In the genomic region with DNA sequence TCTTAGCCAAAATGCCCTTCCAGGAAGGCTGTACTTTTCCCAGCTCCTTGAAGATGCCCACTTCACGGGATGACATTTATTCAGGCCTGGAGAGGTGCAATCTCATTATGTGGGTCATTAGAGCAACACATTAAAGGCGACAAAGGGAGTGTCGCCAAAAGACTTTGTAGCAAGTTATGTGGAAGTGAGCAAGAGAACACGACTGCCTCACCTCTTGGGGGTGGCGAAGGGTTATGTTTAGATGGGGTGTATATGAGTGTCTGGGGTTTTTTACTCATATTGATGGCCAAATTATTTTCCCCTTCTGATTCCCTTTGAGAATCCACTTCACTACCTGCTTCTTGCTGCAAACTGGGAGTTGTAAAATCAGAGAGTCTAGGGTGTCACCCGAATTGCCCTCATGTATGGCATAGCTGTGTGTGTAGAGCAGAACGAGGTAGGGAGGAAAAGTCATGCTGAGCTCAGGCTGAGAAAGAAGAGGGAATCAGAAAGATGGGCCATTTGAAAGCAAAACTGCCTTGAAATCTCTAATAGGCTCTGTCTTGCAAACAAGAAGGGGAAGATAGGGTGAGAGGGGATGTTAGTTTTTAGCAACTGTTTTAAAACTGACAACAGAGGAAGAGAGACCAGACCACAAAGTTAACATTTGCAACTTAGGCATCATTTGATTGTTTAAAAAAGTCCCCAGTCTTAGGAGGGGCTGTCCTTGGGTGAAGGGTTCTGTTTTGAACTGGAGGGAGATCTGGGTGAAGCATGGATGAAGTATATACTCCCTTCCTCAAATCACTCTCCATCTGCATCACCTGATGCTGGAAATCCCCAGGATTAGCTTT, we compare ENCODE assay signal across 9 cellular contexts.
DNase-seq lines count a peak whose midpoint lies in the region; ATAC-seq and TF ChIP-seq lines count a peak whose summit lies in the region.
"Had no signal": no experiment of that assay in that cellular context is flagged by ENCODE, and none has a peak within 500 bp of the region (broad histone marks: within the 10 kb centered on the region; RNA-seq: fewer than 3 reads in every experiment).

No MANE protein-coding gene starts in this region.

- H3K27ac Mint-ChIP-seq in natural killer cell, result peak overlapping the region; percentile 64 to 88

- TF ChIP-seq POLR2A in upper lobe of left lung (IDR thresholded peaks at IDR 0.05), result no peak

- H3K4me3 Mint-ChIP-seq in natural killer cell, result peak overlapping the region; percentile 60

- H3K9me3 Mint-ChIP-seq in natural killer cell, result no peaks in the 10 kb centered on the region

- H3K4me1 ChIP-seq in upper lobe of left lung, result no peaks in the 10 kb centered on the region
- H3K4me1 ChIP-seq: parathyroid adenoma had no signal

- intact Hi-C loops in natural killer cell (cut with micrococcal nuclease), result no loop called here

- no peak for TF ChIP-seq CTCF in natural killer cell (IDR thresholded peaks at IDR 0.05)
- no peak for TF ChIP-seq CTCF in upper lobe of left lung (IDR thresholded peaks at IDR 0.05)

- no peaks in the 10 kb centered on the region for H3K27me3 ChIP-seq in upper lobe of left lung

- WGBS in upper lobe of left lung, 2 donors, result 63 to 76% methylated on average over 7 of the region's 7 CpGs

- H3K27ac ChIP-seq in caudate nucleus (ENCODE audit: low read depth, low read length), result no peak overlapping the region
- H3K27ac ChIP-seq in upper lobe of left lung, result no peak overlapping the region
- H3K27ac ChIP-seq: parathyroid adenoma had no signal

- H3K4me1 Mint-ChIP-seq in natural killer cell, result peaks cover 49 to 60% of the 10 kb centered on the region in 2 donors

- H3K36me3 ChIP-seq in upper lobe of left lung, result no peaks in the 10 kb centered on the region

- H3K36me3 Mint-ChIP-seq in natural killer cell, result no peaks in the 10 kb centered on the region

- peak; percentile 74 for ATAC-seq in GM18873 (IDR thresholded peaks at IDR 0.05; ENCODE audit: low FRiP score, unreplicated experiment)
- ATAC-seq in GM21576 (IDR thresholded peaks at IDR 0.05; ENCODE audit: unreplicated experiment), result peak; percentile 70
- ATAC-seq in HG03354 (IDR thresholded peaks at IDR 0.05; ENCODE audit: poor library complexity, severe bottlenecking, unreplicated experiment), result peak; percentile 71
- peak; percentile 59 to 82 (median 76) for ATAC-seq in natural killer cell
- no peak for ATAC-seq in upper lobe of left lung (ENCODE audit: low FRiP score in 2 of 2)

- H3K9me3 ChIP-seq in upper lobe of left lung, result no peaks in the 10 kb centered on the region

- no peak overlapping the region for H3K4me3 ChIP-seq in upper lobe of left lung

- no peak for TF ChIP-seq EP300 in upper lobe of left lung (IDR thresholded peaks at IDR 0.05)

- DNase-seq in natural killer cell (no peak), caudate nucleus (lab: John Stamatoyannopoulos, UW) (no peak), upper lobe of left lung (no peak), COLO668 (lab: John Stamatoyannopoulos, UW; ENCODE audit: unreplicated experiment) (no peak)
- DNase-seq: activated CD4-positive, alpha-beta T cell treated with anti-CD3 and anti-CD28 coated beads, Interleukin-2, amount 50 U/mL, for 48 hours had no signal

- no peaks in the 10 kb centered on the region for H3K27me3 Mint-ChIP-seq in natural killer cell (ENCODE audit: low read depth in 2 of 2)

Comparison
In these comparisons a context has a peak if more than half of its experiments do, and no peak if none do; other contexts are left out.
1. ATAC-seq: peak in GM18873 (single experiment), GM21576 (single experiment), HG03354 (single experiment) and natural killer cell (3 of 3); none in upper lobe of left lung (0 of 2).